Comparison of ENCODE assay signal across 8 cellular contexts in genomic region chr12:12704593-12705230, GRCh38. TPM values are rescaled to one million over a fixed set of nuclear protein-coding genes. Genes with fewer than 3 reads are reported as not detected.
DNase-seq lines count a peak whose midpoint lies in the region; ATAC-seq, FAIRE-seq and TF ChIP-seq lines count a peak whose summit lies in the region.

No MANE protein-coding gene starts in this region.

- H3K4me1 ChIP-seq in RWPE2 (ENCODE audit: insufficient read depth, poor library complexity, severe bottlenecking) (no peaks in the 10 kb centered on the region), colonic mucosa (peaks cover 7% of the 10 kb centered on the region), HepG2 (ENCODE audit: insufficient read depth, low read length) (peaks cover 25% of the 10 kb centered on the region)

- peak; percentile 48 for DNase-seq in activated CD4-positive, alpha-beta T cell treated with anti-CD3 and anti-CD28 coated beads, Interleukin-2, amount 10 ng/mL, durations not matched to agents 7 days and 5 days
- DNase-seq in activated CD4-positive, alpha-beta T cell treated with anti-CD3 and anti-CD28 coated beads, Interleukin-2, amount 50 U/mL, for 48 hours: no peak
- DNase-seq in MV-4-11 (lab: John Stamatoyannopoulos, UW): peak; percentile 85
- no peak for DNase-seq in RWPE2 (ENCODE audit: low spot score)
- DNase-seq in colonic mucosa: peak; percentile 66
- peak; percentile 92 for DNase-seq in HepG2 (ENCODE audit: low spot score)
- no peak for DNase-seq in type B pancreatic cell (ENCODE audit: extremely low spot score, unreplicated experiment)

- in situ Hi-C loops in HepG2 (cut with HindIII; ENCODE audit: extremely low pct_ligation_motif_present, low pct_unique_long_range_greater_than_20kb): loop anchor here (5.0 to 25.0 kb wide), 3 partner anchors 60 to 617 kb away; no protein-coding TSS in a partner anchor

- intact Hi-C loops in colonic mucosa (cut with DNase I): loop anchor here (5.0 kb wide), 1 partner anchor 327 kb away; no protein-coding TSS in a partner anchor
- intact Hi-C loops in HepG2 (cut with micrococcal nuclease; ENCODE audit: unreplicated experiment): loop anchor here (1.0 to 10.0 kb wide), 6 partner anchors 59 to 1120 kb away; partner anchors contain the start of gene DUSP16

- no peak overlapping the region for H3K27ac ChIP-seq in RWPE2 (ENCODE audit: poor library complexity, severe bottlenecking)
- peak overlapping the region; percentile 61 for H3K27ac ChIP-seq in colonic mucosa
- H3K27ac ChIP-seq in HepG2 (ENCODE audit: extremely low read length, insufficient read depth, low read length): no peak overlapping the region

- H3K9ac ChIP-seq in colonic mucosa (ENCODE audit: low read depth in 2 of 2, low read length in 2 of 2) (no peak overlapping the region), HepG2 (ENCODE audit: insufficient read depth, low read depth, low read length) (no peak overlapping the region)

- H3K4me3 ChIP-seq in RWPE2 (ENCODE audit: severe bottlenecking): no peak overlapping the region
- no peak overlapping the region for H3K4me3 ChIP-seq in colonic mucosa
- peak overlapping the region in 1 of 3 experiments; percentile 6; a peak in 1 of 6 replicates for H3K4me3 ChIP-seq in HepG2 (replicated peaks in 1 of 3; ENCODE audit: insufficient read depth in 1 of 3, low read depth in 2 of 3, low read length in 3 of 3)

- no peaks in the 10 kb centered on the region for H3K27me3 ChIP-seq in RWPE2 (ENCODE audit: insufficient read depth, poor library complexity, severe bottlenecking)
- H3K27me3 ChIP-seq in colonic mucosa: no peaks in the 10 kb centered on the region
- H3K27me3 ChIP-seq in HepG2 (ENCODE audit: control insufficient read depth in 1 of 2, insufficient read depth in 2 of 2, low read length in 2 of 2): no peaks in the 10 kb centered on the region; a peak in 1 of 5 replicates

- H3K9me3 Mint-ChIP-seq in activated CD4-positive, alpha-beta T cell treated with anti-CD3 and anti-CD28 coated beads, Interleukin-2, amount 10 ng/mL, durations not matched to agents 7 days and 5 days: peaks cover under 1% of the 10 kb centered on the region
- H3K9me3 Mint-ChIP-seq in type B pancreatic cell: no peaks in the 10 kb centered on the region

- FAIRE-seq in HepG2 (lab: Jason Lieb, UNC): peak; percentile 90

- no peak overlapping the region for H3K4me3 Mint-ChIP-seq in activated CD4-positive, alpha-beta T cell treated with anti-CD3 and anti-CD28 coated beads, Interleukin-2, amount 10 ng/mL, durations not matched to agents 7 days and 5 days
- H3K4me3 Mint-ChIP-seq in type B pancreatic cell: no peak overlapping the region

- TF ChIP-seq CTCF in RWPE2 (IDR thresholded peaks at IDR 0.05; ENCODE audit: poor library complexity, severe bottlenecking) (peak; percentile 93), colonic mucosa (IDR thresholded peaks at IDR 0.05) (peak; percentile 74), HepG2 (CRISPR knock-in tag; IDR thresholded peaks at IDR 0.05) (peak; percentile 92), type B pancreatic cell (conservative IDR thresholded peaks at IDR 0.05) (peak; percentile 95)

- peak overlapping the region; percentile 16 for H3K27ac Mint-ChIP-seq in activated CD4-positive, alpha-beta T cell treated with anti-CD3 and anti-CD28 coated beads, Interleukin-2, amount 10 ng/mL, durations not matched to agents 7 days and 5 days
- H3K27ac Mint-ChIP-seq in type B pancreatic cell: peak overlapping the region; percentile 9

- H3K27me3 Mint-ChIP-seq in activated CD4-positive, alpha-beta T cell treated with anti-CD3 and anti-CD28 coated beads, Interleukin-2, amount 10 ng/mL, durations not matched to agents 7 days and 5 days: no peaks in the 10 kb centered on the region
- H3K27me3 Mint-ChIP-seq in type B pancreatic cell: peaks cover 3% of the 10 kb centered on the region

- peak; percentile 98 for TF ChIP-seq RAD21 in HepG2 (CRISPR knock-in tag; IDR thresholded peaks at IDR 0.05)

- peak overlapping the region; percentile 36 for H3K4me2 ChIP-seq in HepG2 (ENCODE audit: low read depth, low read length)

- no peaks in the 10 kb centered on the region for H3K9me3 ChIP-seq in RWPE2 (ENCODE audit: severe bottlenecking)
- H3K9me3 ChIP-seq in colonic mucosa: no peaks in the 10 kb centered on the region
- H3K9me3 ChIP-seq in HepG2 (ENCODE audit: low read length): no peaks in the 10 kb centered on the region

- no peaks in the 10 kb centered on the region for H3K36me3 Mint-ChIP-seq in activated CD4-positive, alpha-beta T cell treated with anti-CD3 and anti-CD28 coated beads, Interleukin-2, amount 10 ng/mL, durations not matched to agents 7 days and 5 days (ENCODE audit: low read depth)
- no peaks in the 10 kb centered on the region for H3K36me3 Mint-ChIP-seq in type B pancreatic cell

- BruUV-seq in HepG2 (replicated peaks; lab: Mats Ljungman, UMichigan): no TSS peak

- H3K4me1 Mint-ChIP-seq in activated CD4-positive, alpha-beta T cell treated with anti-CD3 and anti-CD28 coated beads, Interleukin-2, amount 10 ng/mL, durations not matched to agents 7 days and 5 days: peaks cover 30% of the 10 kb centered on the region
- peaks cover 5% of the 10 kb centered on the region for H3K4me1 Mint-ChIP-seq in type B pancreatic cell (ENCODE audit: unreplicated experiment)

- H2AFZ ChIP-seq in HepG2 (ENCODE audit: low read length): no peak overlapping the region

- no peaks in the 10 kb centered on the region for H4K20me1 ChIP-seq in HepG2 (ENCODE audit: insufficient read depth, low read length)

- CTCF ChIA-PET in activated CD4-positive, alpha-beta T cell treated with anti-CD3 and anti-CD28 coated beads, Interleukin-2, amount 10 ng/mL, durations not matched to agents 7 days and 5 days (lab: Charles Lee): interaction anchor here (1.0 to 1.3 kb wide), 2 partner anchors 10 kb away, joined by 4 to 6 read pairs; no protein-coding TSS in a partner anchor
- CTCF ChIA-PET in HepG2 (lab: Yijun Ruan, JAX; ENCODE audit: low intra/inter-chr PET ratio, low total read pairs): interaction anchor here (0.6 to 2.4 kb wide), 7 partner anchors 49 to 669 kb away, joined by 3 to 28 read pairs (median 7); no protein-coding TSS in a partner anchor

- no peak for TF ChIP-seq POLR2A in HepG2 (IDR thresholded peaks at IDR 0.05; ENCODE audit: insufficient read depth in 1 of 2, low read depth in 2 of 2, low read length in 2 of 2)

- ATAC-seq in GM21825 (IDR thresholded peaks at IDR 0.05; ENCODE audit: unreplicated experiment): peak; percentile 70
- ATAC-seq in RWPE2 (ENCODE audit: low read depth): peak; percentile 96
- ATAC-seq in HepG2: peak; percentile 99

- POLR2A ChIA-PET in activated CD4-positive, alpha-beta T cell treated with anti-CD3 and anti-CD28 coated beads, Interleukin-2, amount 10 ng/mL, durations not matched to agents 7 days and 5 days (lab: Charles Lee): no interaction called here
- POLR2A ChIA-PET in HepG2 (lab: Yijun Ruan, JAX): no interaction called here

- H3K79me2 ChIP-seq in HepG2 (ENCODE audit: insufficient read depth, low read length): no peaks in the 10 kb centered on the region

- TF ChIP-seq EP300 in HepG2 (IDR thresholded peaks at IDR 0.05; ENCODE audit: low read depth in 2 of 2, low read length in 2 of 2) (no peak; a peak in 1 of 4 replicates), HepG2 (CRISPR knock-in tag; IDR thresholded peaks at IDR 0.05; ENCODE audit: borderline replicate concordance) (no peak)

- 55% methylated on average over 7 of the region's 7 CpGs for WGBS in HepG2 (ENCODE audit: low lambda C conversion rate)

- H3K36me3 ChIP-seq in RWPE2 (ENCODE audit: low read depth) (no peaks in the 10 kb centered on the region), colonic mucosa (no peaks in the 10 kb centered on the region), HepG2 (replicated peaks in 1 of 2; ENCODE audit: control insufficient read depth in 1 of 2, insufficient read depth in 2 of 2, low read length in 2 of 2) (no peaks in the 10 kb centered on the region)

RNA-seq across cellular contexts. Expression of gene GPR19, which starts 8.7 kb away (rescaled TPM):
- 1 to 10 TPM; 7.7 to 9.3 TPM for total RNA-seq in activated CD4-positive, alpha-beta T cell treated with anti-CD3 and anti-CD28 coated beads, Interleukin-2, amount 10 ng/mL, durations not matched to agents 7 days and 5 days
- total RNA-seq in colonic mucosa: under 1 TPM; 0.74 to 0.96 TPM
- total RNA-seq in HepG2 (2016; rRNA removed; fragmentation: Illumina TruSeq; extraction: Trizol): 1.2 and 1.4 TPM in 2 replicates
- total RNA-seq in HepG2 (2016; cell fraction: cytosol; rRNA removed; fragmentation: Illumina TruSeq; extraction: Trizol; ENCODE audit: low read depth): 1.2 TPM in 1 of 2 replicates, not detected in the other
- 1.3 TPM in 2 replicates for total RNA-seq in HepG2 (2016; cell fraction: insoluble cytoplasmic fraction; rRNA removed; fragmentation: Illumina TruSeq; extraction: Trizol)
- total RNA-seq in HepG2 (2016; cell fraction: membrane; rRNA removed; fragmentation: Illumina TruSeq; extraction: Trizol): 1.00 and 1.5 TPM in 2 replicates
- 0.99 and 1.4 TPM in 2 replicates for total RNA-seq in HepG2 (2016; cell fraction: nucleus; rRNA removed; fragmentation: Illumina TruSeq; extraction: Trizol)
- polyA plus RNA-seq in HepG2 (2011; rRNA removed): 1.5 and 2.0 TPM in 2 replicates
- 0.97 and 1.0 TPM in 2 replicates for polyA plus RNA-seq in HepG2 (2011; cell fraction: cytosol; rRNA removed)
- polyA plus RNA-seq in HepG2 (2011; cell fraction: nucleus; rRNA removed): 4.7 and 5.3 TPM in 2 replicates
- polyA plus RNA-seq in HepG2 (2012): 0.60 and 2.4 TPM in 2 replicates
- polyA plus RNA-seq in HepG2 (2016; cell fraction: cytosol; fragmentation: Illumina TruSeq; extraction: Trizol; ENCODE audit: low read depth): 0.41 and 0.74 TPM in 2 replicates
- polyA plus RNA-seq in HepG2 (2016; cell fraction: insoluble cytoplasmic fraction; fragmentation: Illumina TruSeq; extraction: Trizol; ENCODE audit: low read depth): 0.99 and 1.1 TPM in 2 replicates
- polyA plus RNA-seq in HepG2 (2016; cell fraction: membrane; fragmentation: Illumina TruSeq; extraction: Trizol; ENCODE audit: low read depth): 1.0 and 1.8 TPM in 2 replicates
- polyA plus RNA-seq in HepG2 (2016; cell fraction: nucleus; fragmentation: Illumina TruSeq; extraction: Trizol; ENCODE audit: insufficient read depth, low read depth): 4.4 and 4.9 TPM in 2 replicates
- polyA minus RNA-seq in HepG2 (2011; rRNA and poly(A)+ RNA removed; ENCODE audit: low replicate concordance): 1.8 TPM in 1 of 2 replicates, not detected in the other
- 0.69 TPM in 1 of 2 replicates, not detected in the other for polyA minus RNA-seq in HepG2 (2011; cell fraction: cytosol; rRNA and poly(A)+ RNA removed)
- 1.9 and 2.9 TPM in 2 replicates for polyA minus RNA-seq in HepG2 (2011; cell fraction: nucleus; rRNA and poly(A)+ RNA removed)
- 1.6 and 3.6 TPM in 2 replicates for total RNA-seq in type B pancreatic cell (ENCODE audit: low replicate concordance)

RNA-seq across cellular contexts. Expression of gene CDKN1B, which starts 12.5 kb away (rescaled TPM):
- 100 to 1,000 TPM; 105 to 117 TPM for total RNA-seq in activated CD4-positive, alpha-beta T cell treated with anti-CD3 and anti-CD28 coated beads, Interleukin-2, amount 10 ng/mL, durations not matched to agents 7 days and 5 days
- 10 to 100 TPM; 52.1 to 54.0 TPM for total RNA-seq in colonic mucosa
- 37.2 and 39.6 TPM in 2 replicates for total RNA-seq in HepG2 (2016; rRNA removed; fragmentation: Illumina TruSeq; extraction: Trizol)
- 7.8 TPM in 2 replicates for total RNA-seq in HepG2 (2016; cell fraction: cytosol; rRNA removed; fragmentation: Illumina TruSeq; extraction: Trizol; ENCODE audit: low read depth)
- total RNA-seq in HepG2 (2016; cell fraction: insoluble cytoplasmic fraction; rRNA removed; fragmentation: Illumina TruSeq; extraction: Trizol): 39.5 and 39.9 TPM in 2 replicates
- total RNA-seq in HepG2 (2016; cell fraction: membrane; rRNA removed; fragmentation: Illumina TruSeq; extraction: Trizol): 22.3 and 22.5 TPM in 2 replicates
- total RNA-seq in HepG2 (2016; cell fraction: nucleus; rRNA removed; fragmentation: Illumina TruSeq; extraction: Trizol): 31.7 and 35.6 TPM in 2 replicates
- polyA plus RNA-seq in HepG2 (2011; rRNA removed): 18.8 and 20.1 TPM in 2 replicates
- 14.5 and 17.0 TPM in 2 replicates for polyA plus RNA-seq in HepG2 (2011; cell fraction: cytosol; rRNA removed)
- 9.6 and 9.9 TPM in 2 replicates for polyA plus RNA-seq in HepG2 (2011; cell fraction: nucleus; rRNA removed)
- polyA plus RNA-seq in HepG2 (2012): 30.9 and 36.9 TPM in 2 replicates
- polyA plus RNA-seq in HepG2 (2016; cell fraction: cytosol; fragmentation: Illumina TruSeq; extraction: Trizol; ENCODE audit: low read depth): 3.1 TPM in 2 replicates
- 48.4 and 51.0 TPM in 2 replicates for polyA plus RNA-seq in HepG2 (2016; cell fraction: insoluble cytoplasmic fraction; fragmentation: Illumina TruSeq; extraction: Trizol; ENCODE audit: low read depth)
- polyA plus RNA-seq in HepG2 (2016; cell fraction: membrane; fragmentation: Illumina TruSeq; extraction: Trizol; ENCODE audit: low read depth): 11.6 TPM in 2 replicates
- 40.3 and 40.5 TPM in 2 replicates for polyA plus RNA-seq in HepG2 (2016; cell fraction: nucleus; fragmentation: Illumina TruSeq; extraction: Trizol; ENCODE audit: insufficient read depth, low read depth)
- polyA minus RNA-seq in HepG2 (2011; rRNA and poly(A)+ RNA removed; ENCODE audit: low replicate concordance): 10.2 and 11.3 TPM in 2 replicates
- 18.2 and 23.5 TPM in 2 replicates for polyA minus RNA-seq in HepG2 (2011; cell fraction: cytosol; rRNA and poly(A)+ RNA removed)
- polyA minus RNA-seq in HepG2 (2011; cell fraction: nucleus; rRNA and poly(A)+ RNA removed): 27.1 and 37.2 TPM in 2 replicates
- total RNA-seq in type B pancreatic cell (ENCODE audit: low replicate concordance): 49.6 and 85.5 TPM in 2 replicates

Comparison
In these comparisons a context has a peak if more than half of its experiments do, and no peak if none do; other contexts are left out.
1. DNase-seq: peak in activated CD4-positive, alpha-beta T cell treated with anti-CD3 and anti-CD28 coated beads, Interleukin-2, amount 10 ng/mL, durations not matched to agents 7 days and 5 days (single experiment), MV-4-11 (single experiment), colonic mucosa (single experiment) and HepG2 (single experiment); none in activated CD4-positive, alpha-beta T cell treated with anti-CD3 and anti-CD28 coated beads, Interleukin-2, amount 50 U/mL, for 48 hours (0 of 2), RWPE2 (single experiment) and type B pancreatic cell (single experiment).
2. Peak in every context shown above with its lines, with median percentiles within 50 percentile points of each other: ATAC-seq and CTCF ChIP-seq.